8 cellular contexts compared by ENCODE assay signal in the genomic region with DNA sequence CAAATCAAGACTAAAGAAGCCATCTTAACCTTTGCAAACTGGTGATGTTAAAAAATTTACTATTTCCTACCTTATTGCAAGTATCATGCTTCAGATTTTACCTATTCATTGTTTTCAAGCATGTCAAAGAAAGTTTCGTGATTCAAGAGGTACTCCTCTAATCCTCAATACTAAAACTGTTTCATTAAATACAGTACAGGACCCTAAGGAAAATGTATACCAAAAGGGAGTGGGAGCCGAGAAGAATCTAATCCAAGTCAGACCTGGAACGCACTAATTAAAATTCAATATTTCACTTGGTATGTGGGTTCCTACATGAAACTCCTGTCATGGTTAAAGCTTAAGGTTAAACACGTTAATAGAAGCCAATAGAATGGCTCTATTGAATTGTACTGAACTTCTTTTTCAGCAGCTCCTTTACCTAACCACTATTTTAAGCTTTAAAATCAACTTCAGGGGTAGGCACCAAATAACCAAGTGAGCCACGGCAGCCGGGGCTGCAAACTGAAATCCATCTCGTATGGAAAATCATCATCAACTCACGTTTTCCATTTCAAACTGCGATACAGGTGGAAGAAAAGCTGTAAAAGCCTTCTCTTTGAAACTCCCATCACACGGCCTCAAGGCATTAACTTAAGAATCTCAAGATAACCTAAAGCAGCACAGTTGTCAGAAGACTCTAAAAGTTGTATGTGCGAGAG.
DNase-seq lines count a peak whose midpoint lies in the region; ATAC-seq, FAIRE-seq and TF ChIP-seq lines count a peak whose summit lies in the region.

No MANE protein-coding gene starts in this region.

- TF ChIP-seq CTCF in astrocyte of the cerebellum (IDR thresholded peaks at IDR 0.05; ENCODE audit: low read depth, low read length, missing control alignments) (no peak), left lung (IDR thresholded peaks at IDR 0.05) (no peak), stomach (IDR thresholded peaks at IDR 0.05) (no peak)

- TF ChIP-seq POLR2A in stomach (IDR thresholded peaks at IDR 0.05): no peak

- H3K9me3 ChIP-seq in NT2/D1 (ENCODE audit: insufficient read depth, low read length): no peaks in the 10 kb centered on the region
- no peaks in the 10 kb centered on the region for H3K9me3 ChIP-seq in left lung
- no peaks in the 10 kb centered on the region for H3K9me3 ChIP-seq in stomach

- no peak for TF ChIP-seq EP300 in stomach (IDR thresholded peaks at IDR 0.05)

- in situ Hi-C loops in astrocyte of the cerebellum (cut with HindIII; ENCODE audit: low sequenced_read_pairs): no loop called here

- no peak for ATAC-seq in left lung

- peaks cover 3% of the 10 kb centered on the region for H3K4me1 ChIP-seq in NT2/D1 (ENCODE audit: insufficient read depth, insufficient read length)
- H3K4me1 ChIP-seq in left lung: peaks cover 0 to 32% of the 10 kb centered on the region in 2 donors
- peaks cover 0 to 23% (median 12%) of the 10 kb centered on the region in 4 donors for H3K4me1 ChIP-seq in stomach

- peak overlapping the region; percentile 67 for H3K4me3 ChIP-seq in NT2/D1 (ENCODE audit: insufficient read length, low read depth)
- H3K4me3 ChIP-seq in astrocyte of the cerebellum (ENCODE audit: low read depth, low read length): peak overlapping the region; percentile 62
- peak overlapping the region; percentile 58 to 77 for H3K4me3 ChIP-seq in left lung
- H3K4me3 ChIP-seq in stomach: peak overlapping the region; percentile 66 to 83 (median 70)

- peaks cover 7% of the 10 kb centered on the region for H3K27me3 ChIP-seq in NT2/D1 (ENCODE audit: insufficient read depth, insufficient read length)
- H3K27me3 ChIP-seq in left lung: no peaks in the 10 kb centered on the region
- H3K27me3 ChIP-seq in stomach: no peaks in the 10 kb centered on the region

- no peak for DNase-seq in GM18507 (ENCODE audit: extremely low spot score, insufficient read length, low read depth)
- DNase-seq in NT2/D1 (ENCODE audit: low read depth, low spot score): no peak
- DNase-seq in astrocyte of the cerebellum (ENCODE audit: low read depth): no peak
- peak in 1 of 2 donors; percentile 32 for DNase-seq in left lung
- DNase-seq in stomach: no peak
- DNase-seq in posterior cingulate gyrus: no peak
- no peak for DNase-seq in HPDE6-E6E7 (ENCODE audit: extremely low spot score)
- no peak for DNase-seq in CD1c-positive myeloid dendritic cell (ENCODE audit: extremely low spot score)

- intact Hi-C loops in left lung (cut with DNase I) (no loop called here), stomach (cut with DNase I; ENCODE audit: low total_unique reads) (no loop called here), posterior cingulate gyrus (cut with DNase I) (loop anchor here (5.0 to 10.0 kb wide), 5 partner anchors 41 to 396 kb away; no protein-coding TSS in a partner anchor)

- FAIRE-seq in GM18507 (lab: Jason Lieb, UNC): peak; percentile 15

- peak overlapping the region; percentile 86 for H3K9ac ChIP-seq in NT2/D1 (ENCODE audit: insufficient read length, low read depth)

- WGBS in stomach, 5 donors: 4 to 7% (median 5%) methylated on average over 11 of the region's 11 CpGs

- H3K27ac ChIP-seq in left lung (peak overlapping the region; percentile 87 to 94), stomach (peak overlapping the region in 4 of 5 donors; percentile 86 to 91 (median 88))

- no peaks in the 10 kb centered on the region for H3K36me3 ChIP-seq in NT2/D1 (ENCODE audit: insufficient read depth, insufficient read length, low read length)
- H3K36me3 ChIP-seq in left lung: no peaks in the 10 kb centered on the region
- no peaks in the 10 kb centered on the region for H3K36me3 ChIP-seq in stomach
